ENCODE assay signal across 7 cellular contexts in genomic region chr1:27643626-27644368, GRCh38. TPM values are rescaled to one million over a fixed set of nuclear protein-coding genes. Genes with fewer than 3 reads are reported as not detected.
DNase-seq lines count a peak whose midpoint lies in the region; ATAC-seq and TF ChIP-seq lines count a peak whose summit lies in the region.

No MANE protein-coding gene starts in this region.

- no peaks in the 10 kb centered on the region for H3K9me2 ChIP-seq in Loucy (replicated peaks; ENCODE audit: low read depth, low read length)

- peak; percentile 82 for ATAC-seq in central memory CD8-positive, alpha-beta T cell (replicated peaks; ENCODE audit: extremely low read depth, poor library complexity, severe bottlenecking)
- peak; percentile 53 for ATAC-seq in lung (ENCODE audit: insufficient read depth, low FRiP score)

- no peaks in the 10 kb centered on the region for H3F3A ChIP-seq in Loucy (ENCODE audit: low read depth)

- DNase-seq in GM13976 (ENCODE audit: low spot score) (peak; percentile 76), lung (ENCODE audit: low spot score) (no peak), stromal cell of bone marrow (ENCODE audit: low read depth) (peak; percentile 38), DMS79 treated with DMSO at 0.1 percent for 48 hours (lab: John Stamatoyannopoulos, UW) (no peak)
- peak; percentile 50 for DNase-seq in activated CD4-positive, CD25-positive, alpha-beta regulatory T cell treated with anti-CD3 and anti-CD28 coated beads, Interleukin-2, amount 50 U/mL, for 16 hours (ENCODE audit: low read depth, low spot score)
- DNase-seq in central memory CD8-positive, alpha-beta T cell (ENCODE audit: low spot score in 2 of 2): peak; percentile 53

- H3K27ac ChIP-seq in lung (ENCODE audit: low read depth in 1 of 2, low read length in 1 of 2): no peak overlapping the region

- no peak overlapping the region for H3K4me3 Mint-ChIP-seq in central memory CD8-positive, alpha-beta T cell

- no peak overlapping the region for H3K27ac Mint-ChIP-seq in central memory CD8-positive, alpha-beta T cell (ENCODE audit: low read depth)

- H3K9ac ChIP-seq in Loucy (ENCODE audit: low read depth, low read length, poor library complexity, severe bottlenecking): peak overlapping the region; percentile 14

- H3K36me3 Mint-ChIP-seq in central memory CD8-positive, alpha-beta T cell (ENCODE audit: insufficient read depth): no peaks in the 10 kb centered on the region

- H3K4me1 ChIP-seq in Loucy (ENCODE audit: insufficient read depth, low read length, poor library complexity, severe bottlenecking) (peaks cover 3% of the 10 kb centered on the region), lung (ENCODE audit: control insufficient read depth in 2 of 2, insufficient read depth in 2 of 2, low read length in 2 of 2) (peaks cover 0 to 2% of the 10 kb centered on the region in 2 donors)

- in situ Hi-C loops in GM13976 (cut with MboI; ENCODE audit: low sequenced_read_pairs, unreplicated experiment): no loop called here

- H3K36me3 ChIP-seq in Loucy (ENCODE audit: insufficient read depth, low read length) (no peaks in the 10 kb centered on the region), lung (ENCODE audit: control insufficient read depth in 2 of 2, insufficient read depth in 2 of 2, low read length in 2 of 2) (no peaks in the 10 kb centered on the region)

- H3K79me2 ChIP-seq in Loucy (ENCODE audit: insufficient read depth, low read length): no peaks in the 10 kb centered on the region

- H3K9me3 Mint-ChIP-seq in central memory CD8-positive, alpha-beta T cell: no peaks in the 10 kb centered on the region

- H3K4me1 Mint-ChIP-seq in central memory CD8-positive, alpha-beta T cell: peaks cover 17% of the 10 kb centered on the region

- WGBS in lung, 2 donors: 30 to 33% methylated on average over 12 of the region's 12 CpGs

- no peaks in the 10 kb centered on the region for H3K27me3 Mint-ChIP-seq in central memory CD8-positive, alpha-beta T cell

- H4K20me1 ChIP-seq in Loucy (ENCODE audit: insufficient read depth, low read length, poor library complexity, severe bottlenecking): no peaks in the 10 kb centered on the region

- peak; percentile 60 for TF ChIP-seq CTCF in GM13976 (IDR thresholded peaks at IDR 0.05; ENCODE audit: borderline replicate concordance, control extremely low read depth, extremely low read depth, insufficient read depth, missing control alignments)
- peak; percentile 86 for TF ChIP-seq CTCF in Loucy (conservative IDR thresholded peaks at IDR 0.05; ENCODE audit: low read length)
- TF ChIP-seq CTCF in lung (IDR thresholded peaks at IDR 0.05; ENCODE audit: control extremely low read depth, extremely low read depth): peak; percentile 83

- H3K4me3 ChIP-seq in Loucy (ENCODE audit: low read length, poor library complexity, severe bottlenecking) (no peak overlapping the region), lung (no peak overlapping the region)

- no peaks in the 10 kb centered on the region for H3K9me3 ChIP-seq in Loucy (ENCODE audit: insufficient read depth, low read depth, low read length)
- H3K9me3 ChIP-seq in lung (ENCODE audit: control insufficient read depth in 2 of 2, insufficient read depth in 1 of 2, low read length in 1 of 2): no peaks in the 10 kb centered on the region

- H2AFZ ChIP-seq in Loucy (ENCODE audit: low read length): peak overlapping the region; percentile 71

- H3K4me2 ChIP-seq in Loucy (ENCODE audit: low read depth, low read length, poor library complexity, severe bottlenecking): no peak overlapping the region

- no peaks in the 10 kb centered on the region for H3K27me3 ChIP-seq in Loucy (ENCODE audit: insufficient read depth, low read length, poor library complexity, severe bottlenecking)
- H3K27me3 ChIP-seq in lung (ENCODE audit: control insufficient read depth, insufficient read depth): no peaks in the 10 kb centered on the region

RNA-seq across cellular contexts. Expression of gene FGR, which starts 8.8 kb away (rescaled TPM):
- 100 to 1,000 TPM in 1 of 2 donors, 10 to 100 TPM in 1; 26.6 to 108 TPM for total RNA-seq in lung
- polyA plus RNA-seq in lung: 100 to 1,000 TPM; 113 to 403 TPM

RNA-seq across cellular contexts. Expression of gene IFI6, which starts 28.2 kb away (rescaled TPM):
- 100 to 1,000 TPM in 1 of 2 donors, 10 to 100 TPM in 1; 36.0 to 129 TPM for total RNA-seq in lung
- polyA plus RNA-seq in lung: 100 to 1,000 TPM; 110 to 383 TPM

RNA-seq across cellular contexts. Expression of gene AHDC1, which starts 39.9 kb away (rescaled TPM):
- 10 to 100 TPM; 31.8 to 37.9 TPM for total RNA-seq in lung
- 10 to 100 TPM; 10.3 to 11.8 TPM for polyA plus RNA-seq in lung

Comparison
In these comparisons a context has a peak if more than half of its experiments do, and no peak if none do; other contexts are left out.
1. DNase-seq: peak in GM13976 (single experiment), activated CD4-positive, CD25-positive, alpha-beta regulatory T cell treated with anti-CD3 and anti-CD28 coated beads, Interleukin-2, amount 50 U/mL, for 16 hours (single experiment), central memory CD8-positive, alpha-beta T cell (2 of 2) and stromal cell of bone marrow (single experiment); none in lung (single experiment) and DMS79 treated with DMSO at 0.1 percent for 48 hours (single experiment).
2. Peak in every context shown above with its lines, with median percentiles within 50 percentile points of each other: CTCF ChIP-seq.